Comparison of ENCODE assay signal across 2 cellular contexts in the genomic region with DNA sequence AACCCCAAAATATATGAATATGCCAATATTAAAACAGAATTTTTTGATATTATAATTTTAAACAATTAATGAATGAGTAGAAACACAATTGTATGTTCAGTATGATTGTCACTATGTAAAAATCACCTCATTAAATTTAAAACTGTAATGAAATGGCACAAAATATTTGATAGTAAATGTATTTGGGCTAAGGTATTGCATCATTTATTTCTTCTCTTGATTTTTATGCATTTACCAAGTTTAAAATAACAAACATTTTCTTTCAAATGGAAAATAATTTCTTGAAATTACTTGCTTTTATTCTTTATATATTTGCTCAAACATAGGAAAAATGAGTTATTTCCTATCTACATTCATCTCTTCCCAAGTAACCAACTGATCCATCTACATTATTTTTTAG.
TF ChIP-seq lines count a peak whose summit lies in the region.

No MANE protein-coding gene starts in this region.

TF ChIP-seq in HepG2, 621 proteins besides CTCF, POLR2A, EP300 and RAD21:
- TF ChIP-seq CEBPB (IDR thresholded peaks at IDR 0.05; ENCODE audit: borderline replicate concordance, low read depth, low read length) (peak; percentile 20; the same call in 1 of the 2 replicates), ZMYM3 (CRISPR knock-in tag; IDR thresholded peaks at IDR 0.05) (no peak), ZBTB7A (CRISPR knock-in tag; IDR thresholded peaks at IDR 0.05) (no peak), TRAFD1 (CRISPR knock-in tag; IDR thresholded peaks at IDR 0.05; ENCODE audit: borderline replicate concordance) (no peak), ATF7 (IDR thresholded peaks at IDR 0.05) (peak; percentile 61; the same call in 1 of the 2 replicates), ATF7 (CRISPR knock-in tag; IDR thresholded peaks at IDR 0.05) (no peak)
TF ChIP-seq in HepG2: peak in this region for 2.

TF ChIP-seq in K562, 482 proteins besides CTCF, POLR2A, EP300 and RAD21 (continued from another document):
- TF ChIP-seq, protein P1, sequence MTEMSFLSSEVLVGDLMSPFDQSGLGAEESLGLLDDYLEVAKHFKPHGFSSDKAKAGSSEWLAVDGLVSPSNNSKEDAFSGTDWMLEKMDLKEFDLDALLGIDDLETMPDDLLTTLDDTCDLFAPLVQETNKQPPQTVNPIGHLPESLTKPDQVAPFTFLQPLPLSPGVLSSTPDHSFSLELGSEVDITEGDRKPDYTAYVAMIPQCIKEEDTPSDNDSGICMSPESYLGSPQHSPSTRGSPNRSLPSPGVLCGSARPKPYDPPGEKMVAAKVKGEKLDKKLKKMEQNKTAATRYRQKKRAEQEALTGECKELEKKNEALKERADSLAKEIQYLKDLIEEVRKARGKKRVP (CRISPR knock-in tag; IDR thresholded peaks at IDR 0.05), result peak; percentile 55; the same call in 1 of the 2 replicates
- no peak for TF ChIP-seq CEBPG (CRISPR knock-in tag; IDR thresholded peaks at IDR 0.05)
- TF ChIP-seq CEBPG (tag; conservative IDR thresholded peaks at IDR 0.05 in 1 of 2, IDR thresholded peaks at IDR 0.05 in 1 of 2), result peak in 1 of 2 experiments; percentile 85; a peak in 2 of 4 replicates
- TF ChIP-seq, protein P2, sequence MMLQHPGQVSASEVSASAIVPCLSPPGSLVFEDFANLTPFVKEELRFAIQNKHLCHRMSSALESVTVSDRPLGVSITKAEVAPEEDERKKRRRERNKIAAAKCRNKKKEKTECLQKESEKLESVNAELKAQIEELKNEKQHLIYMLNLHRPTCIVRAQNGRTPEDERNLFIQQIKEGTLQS (IDR thresholded peaks at IDR 0.05), result peak; percentile 56; the same call in 1 of the 2 replicates
- TF ChIP-seq, protein P2 (CRISPR knock-in tag; conservative IDR thresholded peaks at IDR 0.05), result no peak
- TF ChIP-seq NELFE (IDR thresholded peaks at IDR 0.05; ENCODE audit: insufficient read depth, insufficient read length), result no peak
- TF ChIP-seq ZSCAN32 (CRISPR knock-in tag; IDR thresholded peaks at IDR 0.05), result peak; percentile 68; the same call in 1 of the 2 replicates
TF ChIP-seq in K562: peak in this region for 4.
